10 cellular contexts compared by ENCODE assay signal in genomic region chr18:57784034-57784815, GRCh38. TPM values are rescaled to one million over a fixed set of nuclear protein-coding genes. Genes with fewer than 3 reads are reported as not detected.
DNase-seq lines count a peak whose midpoint lies in the region; ATAC-seq, FAIRE-seq and TF ChIP-seq lines count a peak whose summit lies in the region.
"Had no signal": no experiment of that assay in that cellular context is flagged by ENCODE, and none has a peak within 500 bp of the region (broad histone marks: within the 10 kb centered on the region; RNA-seq: fewer than 3 reads in every experiment).

No MANE protein-coding gene starts in this region.

- FAIRE-seq in bronchial epithelial cell (lab: Jason Lieb, UNC): peak; percentile 92

- H3K27me3 ChIP-seq in bronchial epithelial cell (ENCODE audit: control insufficient read depth, insufficient read depth, low read length) (no peaks in the 10 kb centered on the region), liver (ENCODE audit: control insufficient read depth in 4 of 4, insufficient read depth in 4 of 4, low read length in 3 of 4) (no peaks in the 10 kb centered on the region), uterus (no peaks in the 10 kb centered on the region), dorsolateral prefrontal cortex (no peaks in the 10 kb centered on the region)

- no peak overlapping the region for H3K9ac ChIP-seq in liver (ENCODE audit: low read depth in 1 of 2, low read length in 2 of 2)

- TF ChIP-seq RAD21 in liver (IDR thresholded peaks at IDR 0.05): no peak

- no peak overlapping the region for H3K4me3 Mint-ChIP-seq in activated T-cell treated with anti-CD3 and anti-CD28 coated beads, Interleukin-2, amount 50 U/mL, for 24 hours

- DNase-seq in cardiac septum (ENCODE audit: low spot score) (peak; percentile 36), Right ventricle myocardium inferior (ENCODE audit: missing footprints) (no peak), bronchial epithelial cell (ENCODE audit: low read depth) (peak; percentile 85), uterus (peak in 1 of 2 donors; percentile 57), omental fat pad (ENCODE audit: low spot score) (no peak), dorsolateral prefrontal cortex (no peak)
- DNase-seq in activated T-cell treated with anti-CD3 and anti-CD28 coated beads, Interleukin-2, amount 50 U/mL, for 24 hours: no peak
- DNase-seq: activated T-cell treated with anti-CD3 and anti-CD28 coated beads for 4 hours, NCI-H1436 treated with DMSO at 0.1 percent for 48 hours had no signal

- no peaks in the 10 kb centered on the region for H3K9me3 Mint-ChIP-seq in activated T-cell treated with anti-CD3 and anti-CD28 coated beads, Interleukin-2, amount 50 U/mL, for 24 hours

- TF ChIP-seq POLR2A in uterus (IDR thresholded peaks at IDR 0.05): no peak

- H3K9me3 ChIP-seq in liver (ENCODE audit: control insufficient read depth in 4 of 4, low read length in 3 of 4) (no peaks in the 10 kb centered on the region), uterus (no peaks in the 10 kb centered on the region)

- H3K27ac ChIP-seq in liver (ENCODE audit: low read depth in 1 of 2, low read length in 2 of 2) (peak overlapping the region; percentile 22 to 23), uterus (peak overlapping the region; percentile 88 to 98), dorsolateral prefrontal cortex (no peak overlapping the region)

- H3K36me3 Mint-ChIP-seq in activated T-cell treated with anti-CD3 and anti-CD28 coated beads, Interleukin-2, amount 50 U/mL, for 24 hours (ENCODE audit: low read depth): no peaks in the 10 kb centered on the region

- H3K4me1 Mint-ChIP-seq in activated T-cell treated with anti-CD3 and anti-CD28 coated beads, Interleukin-2, amount 50 U/mL, for 24 hours (ENCODE audit: low read depth): peaks cover 3% of the 10 kb centered on the region

- H3K4me3 ChIP-seq in bronchial epithelial cell (ENCODE audit: low read depth, low read length): no peak overlapping the region
- no peak overlapping the region for H3K4me3 ChIP-seq in liver (ENCODE audit: low read depth in 1 of 3, low read length in 3 of 3)
- no peak overlapping the region for H3K4me3 ChIP-seq in uterus
- H3K4me3 ChIP-seq in dorsolateral prefrontal cortex: no peak overlapping the region

- intact Hi-C loops in cardiac septum (cut with DNase I) (no loop called here), Right ventricle myocardium inferior (cut with DNase I) (no loop called here), uterus (cut with DNase I; ENCODE audit: low total_unique reads) (no loop called here), dorsolateral prefrontal cortex (cut with DNase I) (no loop called here)

- H3K36me3 ChIP-seq in bronchial epithelial cell (ENCODE audit: control insufficient read depth, insufficient read depth, low read length) (no peaks in the 10 kb centered on the region), liver (ENCODE audit: control insufficient read depth in 4 of 4, insufficient read depth in 3 of 4, low read depth in 1 of 4, low read length in 3 of 4) (no peaks in the 10 kb centered on the region), uterus (no peaks in the 10 kb centered on the region)

- ATAC-seq in Right ventricle myocardium inferior: no peak
- no peak for ATAC-seq in omental fat pad (ENCODE audit: low FRiP score)

- TF ChIP-seq CTCF in bronchial epithelial cell (IDR thresholded peaks at IDR 0.05; ENCODE audit: insufficient read depth, low read length, severe bottlenecking) (no peak), liver (IDR thresholded peaks at IDR 0.05; ENCODE audit: low read depth, low read length, missing input control) (no peak), uterus (IDR thresholded peaks at IDR 0.05) (no peak), omental fat pad (IDR thresholded peaks at IDR 0.05) (no peak), dorsolateral prefrontal cortex (IDR thresholded peaks at IDR 0.05 in 54 of 56, conservative IDR thresholded peaks at IDR 0.05 in 2 of 56; ENCODE audit: low read depth in 1 of 56, partially characterized antibody in 56 of 56) (no peak)

- WGBS in liver: 67% methylated on average over 16 of the region's 16 CpGs

- H3K4me1 ChIP-seq in liver (ENCODE audit: control insufficient read depth in 4 of 4, insufficient read depth in 4 of 4, low read length in 3 of 4): peaks cover 6 to 13% (median 9%) of the 10 kb centered on the region in 4 donors
- H3K4me1 ChIP-seq in uterus: peaks cover 14 to 19% of the 10 kb centered on the region in 2 donors

- no peaks in the 10 kb centered on the region for H3K27me3 Mint-ChIP-seq in activated T-cell treated with anti-CD3 and anti-CD28 coated beads, Interleukin-2, amount 50 U/mL, for 24 hours

- no peak overlapping the region for H3K27ac Mint-ChIP-seq in activated T-cell treated with anti-CD3 and anti-CD28 coated beads, Interleukin-2, amount 50 U/mL, for 24 hours

TF ChIP-seq in liver, 16 proteins besides CTCF, POLR2A, EP300 and RAD21:
- TF ChIP-seq NR2F2 (IDR thresholded peaks at IDR 0.05) (peak; percentile 76), ATF3 (IDR thresholded peaks at IDR 0.05) (no peak), FOXA2 (IDR thresholded peaks at IDR 0.05) (no peak), SP1 (IDR thresholded peaks at IDR 0.05) (peak; percentile 12), GABPA (IDR thresholded peaks at IDR 0.05 in 1 of 2, conservative IDR thresholded peaks at IDR 0.05 in 1 of 2) (no peak), MAX (IDR thresholded peaks at IDR 0.05) (no peak), HNF4A (conservative IDR thresholded peaks at IDR 0.05) (peak in 1 of 2 donors; percentile 4)

RNA-seq across cellular contexts. Expression of gene ATP8B1, which starts 18.9 kb away (rescaled TPM):
- total RNA-seq in cardiac septum: 9.3 TPM
- total RNA-seq in Right ventricle myocardium inferior: 5.0 TPM
- total RNA-seq in bronchial epithelial cell: 20.8 and 32.1 TPM in 2 replicates
- 10 to 100 TPM in 1 of 2 donors, 1 to 10 TPM in 1; 3.9 to 22.0 TPM for total RNA-seq in liver
- polyA plus RNA-seq in liver: 1 to 10 TPM; 5.0 to 6.3 TPM
- 10 to 100 TPM; 18.4 to 24.9 (median 22.1) TPM for total RNA-seq in uterus
- 10 to 100 TPM in 1 of 4 donors, 1 to 10 TPM in 3; 6.3 to 21.8 (median 7.9) TPM for total RNA-seq in omental fat pad
- total RNA-seq in dorsolateral prefrontal cortex: 10 to 100 TPM in 48 of 120 experiments, 1 to 10 TPM in 72; 4.6 to 17.5 (median 9.2) TPM

Comparison
In these comparisons a context has a peak if more than half of its experiments do, and no peak if none do; other contexts are left out.
1. DNase-seq: peak in cardiac septum (single experiment) and bronchial epithelial cell (single experiment); none in Right ventricle myocardium inferior (single experiment), omental fat pad (single experiment), activated T-cell treated with anti-CD3 and anti-CD28 coated beads, Interleukin-2, amount 50 U/mL, for 24 hours (single experiment) and dorsolateral prefrontal cortex (0 of 10).
2. H3K27ac ChIP-seq: peak in liver (2 of 2) and uterus (2 of 2); none in dorsolateral prefrontal cortex (0 of 59).